In genomic region chr10:33211123-33211878, GRCh38 we compare ENCODE assay signal across 9 cellular contexts.
DNase-seq lines count a peak whose midpoint lies in the region; ATAC-seq and TF ChIP-seq lines count a peak whose summit lies in the region.
"Had no signal": no experiment of that assay in that cellular context is flagged by ENCODE, and none has a peak within 500 bp of the region (broad histone marks: within the 10 kb centered on the region; RNA-seq: fewer than 3 reads in every experiment).

No MANE protein-coding gene starts in this region.

- in situ Hi-C loops in GM23248 (cut with MboI) = loop anchor here (25.0 kb wide), 1 partner anchor 1426 kb away; no protein-coding TSS in a partner anchor

- TF ChIP-seq CTCF in foreskin fibroblast (IDR thresholded peaks at IDR 0.05; ENCODE audit: low read depth, low read length) (no peak), type B pancreatic cell (conservative IDR thresholded peaks at IDR 0.05) (no peak)

- H3F3A ChIP-seq in GM23248 (ENCODE audit: insufficient read depth) = peaks cover 60% of the 10 kb centered on the region

- no peak overlapping the region for H3K27ac Mint-ChIP-seq in type B pancreatic cell

- peaks cover 55% of the 10 kb centered on the region for H3K79me2 ChIP-seq in GM23248 (ENCODE audit: insufficient read depth)

- peaks cover 4% of the 10 kb centered on the region for H3K4me1 Mint-ChIP-seq in type B pancreatic cell (ENCODE audit: unreplicated experiment)

- no peaks in the 10 kb centered on the region for H3K27me3 Mint-ChIP-seq in type B pancreatic cell

- H2AFZ ChIP-seq in GM23248 = no peak overlapping the region

- H3K4me3 Mint-ChIP-seq in type B pancreatic cell = no peak overlapping the region

- H3K9ac ChIP-seq in GM23248 = peak overlapping the region; percentile 61
- H3K9ac ChIP-seq in skeletal muscle satellite cell (ENCODE audit: low read depth, low read length) = peak overlapping the region; percentile 70

- no peaks in the 10 kb centered on the region for H3K9me3 ChIP-seq in GM23248 (ENCODE audit: low read depth)
- no peaks in the 10 kb centered on the region for H3K9me3 ChIP-seq in skeletal muscle satellite cell (replicated peaks; ENCODE audit: low read length)

- peak overlapping the region; percentile 91 for H3K27ac ChIP-seq in GM23248

- H3K4me2 ChIP-seq in GM23248 (ENCODE audit: unreplicated experiment) = peak overlapping the region; percentile 70
- H3K4me2 ChIP-seq in skeletal muscle satellite cell (ENCODE audit: low read length) = peak overlapping the region; percentile 33

- H3K9me2 ChIP-seq in GM23248 (ENCODE audit: insufficient read depth) = no peaks in the 10 kb centered on the region

- no peak overlapping the region for H3K4me3 ChIP-seq in GM23248
- H3K4me3 ChIP-seq in foreskin fibroblast (ENCODE audit: low read depth in 1 of 2, low read length in 2 of 2) = no peak overlapping the region
- peak overlapping the region; percentile 6 for H3K4me3 ChIP-seq in skeletal muscle satellite cell (ENCODE audit: low read length)

- peaks cover 40% of the 10 kb centered on the region for H3K36me3 Mint-ChIP-seq in type B pancreatic cell

- H3K36me3 ChIP-seq in GM23248 (ENCODE audit: low read depth) = peaks cover 44% of the 10 kb centered on the region
- H3K36me3 ChIP-seq in skeletal muscle satellite cell (ENCODE audit: insufficient read depth, low read length) = peaks cover 91% of the 10 kb centered on the region

- no peaks in the 10 kb centered on the region for H4K20me1 ChIP-seq in GM23248 (ENCODE audit: insufficient read depth)

- peak; percentile 94 for DNase-seq in GM23248
- DNase-seq in activated CD4-positive, alpha-beta T cell treated with anti-CD3 and anti-CD28 coated beads, Interleukin-2, amount 50 U/mL, for 1 hour = peak; percentile 3
- DNase-seq in foreskin fibroblast = peak; percentile 82 to 92
- no peak for DNase-seq in NCI-H2107 treated with DMSO at 0.1 percent for 48 hours (lab: John Stamatoyannopoulos, UW; ENCODE audit: unreplicated experiment)
- no peak for DNase-seq in HUDEP-2 (lab: John Stamatoyannopoulos, UW; ENCODE audit: unreplicated experiment in 76 of 76)
- no peak for DNase-seq in type B pancreatic cell (ENCODE audit: extremely low spot score, unreplicated experiment)
- DNase-seq: NCI-H2227 treated with DMSO at 0.1 percent for 48 hours had no signal

- 60% methylated on average over 10 of the region's 10 CpGs for WGBS in GM23248 (ENCODE audit: low coverage in 1 of 2, low lambda C conversion rate in 2 of 2, missing lambda C conversion rate in 2 of 2), 2 experiments

- H3K4me1 ChIP-seq in GM23248 (ENCODE audit: insufficient read depth) (peaks cover 39% of the 10 kb centered on the region), skeletal muscle satellite cell (ENCODE audit: control insufficient read depth, insufficient read depth, low read length) (peaks cover 49% of the 10 kb centered on the region)

- no peaks in the 10 kb centered on the region for H3K9me3 Mint-ChIP-seq in type B pancreatic cell

- H3K27me3 ChIP-seq in GM23248 (replicated peaks; ENCODE audit: insufficient read depth) (no peaks in the 10 kb centered on the region), skeletal muscle satellite cell (ENCODE audit: control insufficient read depth, insufficient read depth, low read length) (no peaks in the 10 kb centered on the region)

- ATAC-seq in HG03139 (IDR thresholded peaks at IDR 0.05; ENCODE audit: unreplicated experiment) = no peak

Comparison
In these comparisons a context has a peak if more than half of its experiments do, and no peak if none do; other contexts are left out.
1. DNase-seq: peak in GM23248 (single experiment), activated CD4-positive, alpha-beta T cell treated with anti-CD3 and anti-CD28 coated beads, Interleukin-2, amount 50 U/mL, for 1 hour (single experiment) and foreskin fibroblast (2 of 2); none in NCI-H2107 treated with DMSO at 0.1 percent for 48 hours (single experiment), HUDEP-2 (0 of 76) and type B pancreatic cell (single experiment).